In genomic region chr1:204254031-204254661, GRCh38 we compare ENCODE assay signal across 1 cellular context.
A peak's percentile ranks its signal among the peaks of the same experiment; 100 is the strongest.
TF ChIP-seq lines count a peak whose summit lies in the region.

No MANE protein-coding gene starts in this region.

TF ChIP-seq in HepG2, 621 proteins besides CTCF, POLR2A, EP300 and RAD21 (continued from another document and continues in another):
- TF ChIP-seq ZNF574 (CRISPR knock-in tag; IDR thresholded peaks at IDR 0.05) (peak; percentile 86), RBFOX2 (IDR thresholded peaks at IDR 0.05; ENCODE audit: low read depth, low read length) (no peak), POGK (CRISPR knock-in tag; conservative IDR thresholded peaks at IDR 0.05) (no peak), SOX13 (IDR thresholded peaks at IDR 0.05) (no peak), SOX13 (CRISPR knock-in tag; conservative IDR thresholded peaks at IDR 0.05 in 1 of 2, IDR thresholded peaks at IDR 0.05 in 1 of 2) (peak in 1 of 2 experiments; percentile 79; a peak in 2 of 4 replicates), ZNF672 (CRISPR knock-in tag; IDR thresholded peaks at IDR 0.05) (no peak), MZF1 (CRISPR knock-in tag; IDR thresholded peaks at IDR 0.05; ENCODE audit: borderline replicate concordance) (0 out of 2 replicates have a peak, but pooled peaks have one; percentile 68), ZNF609 (CRISPR knock-in tag; IDR thresholded peaks at IDR 0.05; ENCODE audit: borderline replicate concordance) (peak; percentile 75), ZNF546 (CRISPR knock-in tag; conservative IDR thresholded peaks at IDR 0.05) (no peak), SPEN (CRISPR knock-in tag; IDR thresholded peaks at IDR 0.05; ENCODE audit: low read depth) (peak; percentile 94), ZSCAN30 (CRISPR knock-in tag; IDR thresholded peaks at IDR 0.05) (peak; percentile 53; the same call in 1 of the 2 replicates), HDAC1 (CRISPR knock-in tag; IDR thresholded peaks at IDR 0.05) (peak; percentile 82), THRA (CRISPR knock-in tag; IDR thresholded peaks at IDR 0.05; ENCODE audit: borderline replicate concordance) (no peak; the same call in 1 of the 2 replicates), RERE (CRISPR knock-in tag; IDR thresholded peaks at IDR 0.05; ENCODE audit: low read depth) (peak; percentile 51; the same call in 1 of the 2 replicates), ZMYM2 (CRISPR knock-in tag; IDR thresholded peaks at IDR 0.05) (peak; percentile 80), YY1 (IDR thresholded peaks at IDR 0.05; ENCODE audit: insufficient read depth, insufficient replicate concordance, low read depth, low read length) (peak; percentile 40), ZNF883 (CRISPR knock-in tag; IDR thresholded peaks at IDR 0.05; ENCODE audit: not compliant biosample characterization) (peak; percentile 16), ZNF788 (CRISPR knock-in tag; IDR thresholded peaks at IDR 0.05; ENCODE audit: borderline replicate concordance) (peak; percentile 89; the same call in 1 of the 2 replicates), ARID5B (CRISPR knock-in tag; IDR thresholded peaks at IDR 0.05) (peak; percentile 91), BCL3 (CRISPR knock-in tag; IDR thresholded peaks at IDR 0.05) (no peak), ZNF274 (CRISPR knock-in tag; IDR thresholded peaks at IDR 0.05) (0 out of 2 replicates have a peak, but pooled peaks have one; percentile 23), ZXDC (CRISPR knock-in tag; IDR thresholded peaks at IDR 0.05) (no peak; the same call in 1 of the 2 replicates), ZNF501 (CRISPR knock-in tag; IDR thresholded peaks at IDR 0.05) (peak; percentile 69; the same call in 1 of the 2 replicates), ZBTB7B (CRISPR knock-in tag; IDR thresholded peaks at IDR 0.05) (no peak)
